In the genomic region with DNA sequence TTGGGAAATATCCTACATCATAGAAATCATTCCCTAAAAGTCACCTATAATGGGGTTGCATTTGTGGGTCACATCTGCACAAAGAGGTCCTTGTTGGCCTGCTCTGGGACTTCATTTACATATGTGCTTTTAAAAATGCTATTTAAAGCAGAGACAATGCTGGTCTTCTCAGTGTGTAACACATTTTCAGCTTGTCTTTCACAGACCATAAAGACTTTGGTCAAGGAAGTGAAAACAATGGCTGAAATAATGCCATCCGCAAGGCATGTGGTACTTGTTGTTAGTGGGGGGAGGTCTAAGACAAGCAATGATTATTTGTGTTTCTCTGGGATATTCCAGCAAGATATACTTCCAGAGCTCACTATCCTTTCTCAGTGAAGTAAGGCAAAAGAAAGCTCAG, we compare ENCODE assay signal across 12 cellular contexts.
"Had no signal": no experiment of that assay in that cellular context is flagged by ENCODE, and none has a peak within 500 bp of the region (broad histone marks: within the 10 kb centered on the region; RNA-seq: fewer than 3 reads in every experiment).

No MANE protein-coding gene starts in this region.

- H3K9ac ChIP-seq: SK-N-SH had no signal

- H3K4me3 ChIP-seq: lung, stomach had no signal

- H3K9me3 ChIP-seq: SK-N-SH, stomach had no signal

- H3K27me3 ChIP-seq: stomach had no signal

- H3K4me2 ChIP-seq: SK-N-SH had no signal

- DNase-seq: activated CD4-positive, alpha-beta memory T cell treated with anti-CD3 and anti-CD28 coated beads for 36 hours; activated CD4-positive, alpha-beta T cell treated with anti-CD3 and anti-CD28 coated beads for 4 hours; activated naive CD8-positive, alpha-beta T cell treated with anti-CD3 and anti-CD28 coated beads for 36 hours; activated T-cell treated with anti-CD3 and anti-CD28 coated beads for 4 hours; cortex of kidney; effector CD8-positive, alpha-beta T cell; SK-N-SH; small intestine; stimulated activated CD4-positive, alpha-beta T cell treated with anti-CD3 and anti-CD28 coated beads, Interleukin-15, amount 100 ng/mL, for 24 hours; stimulated activated CD4-positive, alpha-beta T cell treated with anti-CD3 and anti-CD28 coated beads, Interleukin-4, amount 100 ng/mL, for 24 hours; stomach had no signal
